In genomic region chr16:81473969-81474959, GRCh38 we compare ENCODE assay signal across 17 cellular contexts. TPM values are rescaled to one million over a fixed set of nuclear protein-coding genes. Genes with fewer than 3 reads are reported as not detected.
DNase-seq lines count a peak whose midpoint lies in the region; ATAC-seq and TF ChIP-seq lines count a peak whose summit lies in the region.
"Had no signal": no experiment of that assay in that cellular context is flagged by ENCODE, and none has a peak within 500 bp of the region (broad histone marks: within the 10 kb centered on the region; RNA-seq: fewer than 3 reads in every experiment).

No MANE protein-coding gene starts in this region.

- intact Hi-C loops in activated CD4-positive, alpha-beta T cell treated with anti-CD3 and anti-CD28 coated beads, Interleukin-2, amount 10 ng/mL, durations not matched to agents 24 days and 14 days (cut with micrococcal nuclease) = no loop called here

- no peaks in the 10 kb centered on the region for H3K9me3 Mint-ChIP-seq in activated CD4-positive, alpha-beta T cell treated with anti-CD3 and anti-CD28 coated beads, Interleukin-2, amount 10 ng/mL, durations not matched to agents 7 days and 5 days
- no peaks in the 10 kb centered on the region for H3K9me3 Mint-ChIP-seq in activated CD4-positive, alpha-beta T cell treated with anti-CD3 and anti-CD28 coated beads, Interleukin-2, amount 10 ng/mL, durations not matched to agents 24 days and 14 days
- no peaks in the 10 kb centered on the region for H3K9me3 Mint-ChIP-seq in nephron
- H3K9me3 Mint-ChIP-seq: CD8-positive, alpha-beta T cell had no signal

- H3K4me3 Mint-ChIP-seq in activated CD4-positive, alpha-beta T cell treated with anti-CD3 and anti-CD28 coated beads, Interleukin-2, amount 10 ng/mL, durations not matched to agents 7 days and 5 days = no peak overlapping the region
- H3K4me3 Mint-ChIP-seq in activated CD4-positive, alpha-beta T cell treated with anti-CD3 and anti-CD28 coated beads, Interleukin-2, amount 10 ng/mL, durations not matched to agents 24 days and 14 days = no peak overlapping the region
- H3K4me3 Mint-ChIP-seq in nephron = peak overlapping the region in 1 of 3 experiments; percentile 22
- H3K4me3 Mint-ChIP-seq: activated CD4-positive, alpha-beta memory T cell treated with anti-CD3 and anti-CD28 coated beads, Interleukin-2, amount 10 ng/mL, durations not matched to agents 7 days and 5 days; CD8-positive, alpha-beta T cell had no signal

- H3K4me1 Mint-ChIP-seq in activated CD4-positive, alpha-beta T cell treated with anti-CD3 and anti-CD28 coated beads, Interleukin-2, amount 10 ng/mL, durations not matched to agents 7 days and 5 days = peaks cover 83% of the 10 kb centered on the region
- H3K4me1 Mint-ChIP-seq in activated CD4-positive, alpha-beta T cell treated with anti-CD3 and anti-CD28 coated beads, Interleukin-2, amount 10 ng/mL, durations not matched to agents 24 days and 14 days = peaks cover 63% of the 10 kb centered on the region
- peaks cover 46% of the 10 kb centered on the region for H3K4me1 Mint-ChIP-seq in nephron

- H3K9me3 ChIP-seq in upper lobe of left lung = no peaks in the 10 kb centered on the region

- peaks cover 29% of the 10 kb centered on the region for H3K36me3 Mint-ChIP-seq in activated CD4-positive, alpha-beta T cell treated with anti-CD3 and anti-CD28 coated beads, Interleukin-2, amount 10 ng/mL, durations not matched to agents 7 days and 5 days (ENCODE audit: low read depth)
- peaks cover 29% of the 10 kb centered on the region for H3K36me3 Mint-ChIP-seq in activated CD4-positive, alpha-beta T cell treated with anti-CD3 and anti-CD28 coated beads, Interleukin-2, amount 10 ng/mL, durations not matched to agents 24 days and 14 days (ENCODE audit: low read depth)
- H3K36me3 Mint-ChIP-seq in nephron (ENCODE audit: low read depth) = peaks cover 17% of the 10 kb centered on the region

- H3K4me3 ChIP-seq in coronary artery = peak overlapping the region; percentile 20
- no peak overlapping the region for H3K4me3 ChIP-seq in upper lobe of left lung

- 89 to 91% methylated on average over 17 to 19 of the region's 20 CpGs for WGBS in upper lobe of left lung, 2 donors

- ATAC-seq in upper lobe of left lung (ENCODE audit: low FRiP score in 2 of 2) (peak in 1 of 2 donors; percentile 1), GM21737 (IDR thresholded peaks at IDR 0.05; ENCODE audit: unreplicated experiment) (no peak), HG03439 (IDR thresholded peaks at IDR 0.05; ENCODE audit: unreplicated experiment) (no peak)
- ATAC-seq: CD8-positive, alpha-beta T cell; left colon had no signal

- no peak for TF ChIP-seq POLR2A in upper lobe of left lung (IDR thresholded peaks at IDR 0.05)

- no peaks in the 10 kb centered on the region for H3K27me3 ChIP-seq in upper lobe of left lung

- H3K27me3 Mint-ChIP-seq in activated CD4-positive, alpha-beta T cell treated with anti-CD3 and anti-CD28 coated beads, Interleukin-2, amount 10 ng/mL, durations not matched to agents 7 days and 5 days = no peaks in the 10 kb centered on the region
- H3K27me3 Mint-ChIP-seq in activated CD4-positive, alpha-beta T cell treated with anti-CD3 and anti-CD28 coated beads, Interleukin-2, amount 10 ng/mL, durations not matched to agents 24 days and 14 days = no peaks in the 10 kb centered on the region
- no peaks in the 10 kb centered on the region for H3K27me3 Mint-ChIP-seq in nephron (ENCODE audit: low read depth)
- H3K27me3 Mint-ChIP-seq: activated CD4-positive, alpha-beta memory T cell treated with anti-CD3 and anti-CD28 coated beads, Interleukin-2, amount 10 ng/mL, durations not matched to agents 7 days and 5 days had no signal

- TF ChIP-seq CTCF in coronary artery (IDR thresholded peaks at IDR 0.05) (no peak), nephron (IDR thresholded peaks at IDR 0.05; ENCODE audit: unreplicated experiment in 3 of 3) (no peak), upper lobe of left lung (IDR thresholded peaks at IDR 0.05) (no peak)

- peak overlapping the region; percentile 68 for H3K27ac Mint-ChIP-seq in activated CD4-positive, alpha-beta T cell treated with anti-CD3 and anti-CD28 coated beads, Interleukin-2, amount 10 ng/mL, durations not matched to agents 7 days and 5 days
- no peak overlapping the region for H3K27ac Mint-ChIP-seq in activated CD4-positive, alpha-beta T cell treated with anti-CD3 and anti-CD28 coated beads, Interleukin-2, amount 10 ng/mL, durations not matched to agents 24 days and 14 days
- H3K27ac Mint-ChIP-seq in nephron = peak overlapping the region; percentile 79 to 93 (median 89)
- H3K27ac Mint-ChIP-seq: activated CD4-positive, alpha-beta memory T cell treated with anti-CD3 and anti-CD28 coated beads, Interleukin-2, amount 10 ng/mL, durations not matched to agents 7 days and 5 days; CD8-positive, alpha-beta T cell had no signal

- no peak for DNase-seq in activated CD4-positive, alpha-beta T cell treated with anti-CD3 and anti-CD28 coated beads, Interleukin-2, amount 10 ng/mL, durations not matched to agents 7 days and 5 days
- no peak for DNase-seq in activated CD4-positive, alpha-beta T cell treated with anti-CD3 and anti-CD28 coated beads, Interleukin-2, amount 10 ng/mL, durations not matched to agents 24 days and 14 days
- DNase-seq in coronary artery (ENCODE audit: low spot score) = no peak
- no peak for DNase-seq in upper lobe of left lung
- no peak for DNase-seq in islet precursor cell
- DNase-seq: 8988T; activated CD4-positive, alpha-beta memory T cell treated with anti-CD3 and anti-CD28 coated beads, Interleukin-2, amount 10 ng/mL, durations not matched to agents 7 days and 5 days; CD8-positive, alpha-beta T cell; GOT3; hypothalamus; left colon; NCI-H2107; NCI-H82; stimulated activated CD4-positive, alpha-beta T cell treated with anti-CD3 and anti-CD28 coated beads, Interleukin-4, amount 100 ng/mL, for 4 hours had no signal

- H3K4me1 ChIP-seq in upper lobe of left lung = peaks cover 68 to 94% (median 82%) of the 10 kb centered on the region in 4 donors

- H3K27ac ChIP-seq in coronary artery = peak overlapping the region in 1 of 2 donors; percentile 73
- peak overlapping the region; percentile 32 to 65 (median 49) for H3K27ac ChIP-seq in upper lobe of left lung

- CTCF ChIA-PET in activated CD4-positive, alpha-beta T cell treated with anti-CD3 and anti-CD28 coated beads, Interleukin-2, amount 10 ng/mL, durations not matched to agents 7 days and 5 days (lab: Charles Lee) = interaction anchor here (1.2 kb wide), 1 partner anchor 9 kb away, joined by 3 read pairs; no protein-coding TSS in a partner anchor

- POLR2A ChIA-PET in activated CD4-positive, alpha-beta T cell treated with anti-CD3 and anti-CD28 coated beads, Interleukin-2, amount 10 ng/mL, durations not matched to agents 7 days and 5 days (lab: Charles Lee) = no interaction called here

- H3K36me3 ChIP-seq in upper lobe of left lung = peaks cover 0 to 7% (median 0%) of the 10 kb centered on the region in 4 donors

- no peak for TF ChIP-seq EP300 in upper lobe of left lung (IDR thresholded peaks at IDR 0.05)

RNA-seq across cellular contexts. Expression of gene CMIP, which starts 29.7 kb away (rescaled TPM):
- 10 to 100 TPM; 44.7 to 46.8 TPM for total RNA-seq in activated CD4-positive, alpha-beta T cell treated with anti-CD3 and anti-CD28 coated beads, Interleukin-2, amount 10 ng/mL, durations not matched to agents 7 days and 5 days
- total RNA-seq in activated CD4-positive, alpha-beta T cell treated with anti-CD3 and anti-CD28 coated beads, Interleukin-2, amount 10 ng/mL, durations not matched to agents 24 days and 14 days = 40.0 and 42.9 TPM in 2 replicates
- total RNA-seq in upper lobe of left lung = 100 to 1,000 TPM in 1 of 6 donors, 10 to 100 TPM in 5; 48.3 to 109 (median 67.6) TPM
